21 cellular contexts compared by ENCODE assay signal in genomic region chr1:232131715-232132391, GRCh38.
"Had no signal": no experiment of that assay in that cellular context is flagged by ENCODE, and none has a peak within 500 bp of the region (broad histone marks: within the 10 kb centered on the region; RNA-seq: fewer than 3 reads in every experiment).

No MANE protein-coding gene starts in this region.

- H3K4me2 ChIP-seq: neural progenitor cell had no signal

- H3K27ac Mint-ChIP-seq: activated CD4-positive, alpha-beta T cell treated with anti-CD3 and anti-CD28 coated beads for 36 hours; activated CD8-positive, alpha-beta T cell treated with anti-CD3 and anti-CD28 coated beads, Interleukin-2, amount 10 ng/mL, durations not matched to agents 7 days and 5 days; activated naive CD4-positive, alpha-beta T cell treated with anti-CD3 and anti-CD28 coated beads, Interleukin-2, amount 50 U/mL, for 72 hours; activated T-cell treated with anti-CD3 and anti-CD28 coated beads, Interleukin-2, amount 50 U/mL, for 72 hours; memory B cell; natural killer cell; neural progenitor cell; T-helper 17 cell had no signal

- H2AFZ ChIP-seq: neural progenitor cell had no signal

- H3K9ac ChIP-seq: neural progenitor cell had no signal

- H3K36me3 ChIP-seq: breast epithelium, neural progenitor cell, right atrium auricular region, spleen, suprapubic skin, tibial artery had no signal

- H3K9me3 Mint-ChIP-seq: natural killer cell had no signal

- H3K4me3 Mint-ChIP-seq: activated CD4-positive, alpha-beta T cell treated with anti-CD3 and anti-CD28 coated beads for 36 hours; activated CD8-positive, alpha-beta T cell treated with anti-CD3 and anti-CD28 coated beads, Interleukin-2, amount 10 ng/mL, durations not matched to agents 7 days and 5 days; activated T-cell treated with anti-CD3 and anti-CD28 coated beads, Interleukin-2, amount 50 U/mL, for 72 hours; memory B cell; natural killer cell; neural progenitor cell; T-helper 17 cell had no signal

- H3K27ac ChIP-seq: breast epithelium, neural progenitor cell, right atrium auricular region, spleen, suprapubic skin, tibial artery had no signal

- ATAC-seq: activated CD4-positive, alpha-beta T cell treated with anti-CD3 and anti-CD28 coated beads for 36 hours; activated CD8-positive, alpha-beta T cell treated with anti-CD3 and anti-CD28 coated beads, Interleukin-2, amount 10 ng/mL, durations not matched to agents 7 days and 5 days; activated naive CD4-positive, alpha-beta T cell treated with anti-CD3 and anti-CD28 coated beads, Interleukin-2, amount 50 U/mL, for 72 hours; activated T-cell treated with anti-CD3 and anti-CD28 coated beads, Interleukin-2, amount 50 U/mL, for 72 hours; left cardiac atrium; natural killer cell; T-helper 17 cell had no signal

- H3K27me3 ChIP-seq: breast epithelium, neural progenitor cell, right atrium auricular region, suprapubic skin, tibial artery had no signal

- DNase-seq: activated CD4-positive, alpha-beta T cell treated with anti-CD3 and anti-CD28 coated beads for 36 hours; activated CD8-positive, alpha-beta T cell treated with anti-CD3 and anti-CD28 coated beads, Interleukin-2, amount 10 ng/mL, durations not matched to agents 7 days and 5 days; activated naive CD4-positive, alpha-beta T cell; activated T-cell treated with anti-CD3 and anti-CD28 coated beads for 4 hours; activated T-cell treated with anti-CD3 and anti-CD28 coated beads, Interleukin-2, amount 50 U/mL, for 72 hours; central memory CD4-positive, alpha-beta T cell; dermis blood vessel endothelial cell; effector CD4-positive, alpha-beta T cell; left cardiac atrium; natural killer cell; spleen; stimulated activated naive CD4-positive, alpha-beta T cell; T-helper 17 cell; T1000; tibial artery had no signal

- H3K27me3 Mint-ChIP-seq: T-helper 17 cell had no signal

- H3K4me1 Mint-ChIP-seq: memory B cell, natural killer cell, T-helper 17 cell had no signal

- H3K4me1 ChIP-seq: breast epithelium, right atrium auricular region, spleen, suprapubic skin, tibial artery had no signal

- H3K4me3 ChIP-seq: breast epithelium, neural progenitor cell, right atrium auricular region, spleen, suprapubic skin, tibial artery had no signal

- H3K36me3 Mint-ChIP-seq: natural killer cell, neural progenitor cell had no signal

- H3K9me3 ChIP-seq: suprapubic skin had no signal
